Comparison of ENCODE assay signal across 8 cellular contexts in genomic region chr11:47407746-47408590, GRCh38. TPM values are rescaled to one million over a fixed set of nuclear protein-coding genes. Genes with fewer than 3 reads are reported as not detected.
A peak's percentile ranks its signal among the peaks of the same experiment; 100 is the strongest.
DNase-seq lines count a peak whose midpoint lies in the region; ATAC-seq lines count a peak whose summit lies in the region.

Gene SLC39A13, plus strand, starts transcription at chr11:47408590. Its CDS starts 1,505 bp downstream, at chr11:47410095.

- peak; percentile 97 for DNase-seq in COLO668 (lab: John Stamatoyannopoulos, UW; ENCODE audit: unreplicated experiment)
- DNase-seq in HS-27A (ENCODE audit: low read depth) = peak; percentile 87
- peak; percentile 40 for DNase-seq in NK-92 (lab: John Stamatoyannopoulos, UW; ENCODE audit: unreplicated experiment)
- DNase-seq in activated CD8-positive, alpha-beta memory T cell treated with anti-CD3 and anti-CD28 coated beads for 1 hour (ENCODE audit: extremely low read depth in 1 of 2, low read depth in 1 of 2) = peak; percentile 73 to 91
- DNase-seq in lung microvascular endothelial cell (ENCODE audit: low read depth in 2 of 2) = peak; percentile 98 to 99
- peak; percentile 86 to 88 (median 87) for DNase-seq in stimulated activated CD4-positive, alpha-beta T cell treated with anti-CD3 and anti-CD28 coated beads, TNF-alpha, amount 100 ng/mL, for 4 hours (ENCODE audit: low read depth in 3 of 3)

- peak; percentile 83 for ATAC-seq in GM19468 (IDR thresholded peaks at IDR 0.05; ENCODE audit: extremely low read depth, unreplicated experiment)

- peak within 1 kb of the TSS; percentile 75 for H3K27ac ChIP-seq in ectodermal cell (ENCODE audit: insufficient read depth, low read depth, low read length, poor library complexity, severe bottlenecking)

- no peaks in the 10 kb centered on the region for H3K9me3 ChIP-seq in ectodermal cell (ENCODE audit: control insufficient read depth, low read length)

- peaks cover 8% of the 10 kb centered on the region for H3K4me1 ChIP-seq in ectodermal cell (ENCODE audit: control insufficient read depth, insufficient read depth, low read length)

- H3K4me3 ChIP-seq in ectodermal cell (ENCODE audit: insufficient read depth, low read depth, low read length) = peak within 1 kb of the TSS; percentile 71

- no peaks in the 10 kb centered on the region for H3K36me3 ChIP-seq in ectodermal cell (ENCODE audit: control insufficient read depth, insufficient read depth, low read length)

- no peaks in the 10 kb centered on the region for H3K27me3 ChIP-seq in ectodermal cell (ENCODE audit: control insufficient read depth, insufficient read depth, low read length, poor library complexity, severe bottlenecking)

- 2% methylated on average over 70 of the region's 70 CpGs for WGBS in ectodermal cell, 2 experiments

RNA-seq across cellular contexts. Expression of gene SLC39A13, which starts in this region (rescaled TPM):
- 33.2 TPM for polyA plus RNA-seq in ectodermal cell (2013, experiment 1 of 4)
- 27.7 TPM for polyA plus RNA-seq in ectodermal cell (2013, experiment 2 of 4)
- 27.8 TPM for polyA plus RNA-seq in ectodermal cell (2013, experiment 3 of 4)
- polyA plus RNA-seq in ectodermal cell (2013, experiment 4 of 4) = 31.4 TPM
- 33.3 and 51.0 TPM in 2 replicates for total RNA-seq in lung microvascular endothelial cell

Comparison
In these comparisons a context has a peak if more than half of its experiments do, and no peak if none do; other contexts are left out.
1. Peak in every context shown above with its lines: DNase-seq, ATAC-seq, H3K4me3 ChIP-seq and H3K27ac ChIP-seq.
2. DNase-seq: peak in every context shown above with its lines; median percentile 98 in lung microvascular endothelial cell; 97 in COLO668; 87 in HS-27A; 87 in stimulated activated CD4-positive, alpha-beta T cell treated with anti-CD3 and anti-CD28 coated beads, TNF-alpha, amount 100 ng/mL, for 4 hours; 82 in activated CD8-positive, alpha-beta memory T cell treated with anti-CD3 and anti-CD28 coated beads for 1 hour; 40 in NK-92.